ENCODE assay signal across 11 cellular contexts in genomic region chr2:12701786-12702660, GRCh38. TPM values are rescaled to one million over a fixed set of nuclear protein-coding genes. Genes with fewer than 3 reads are reported as not detected.
DNase-seq lines count a peak whose midpoint lies in the region; ATAC-seq and TF ChIP-seq lines count a peak whose summit lies in the region.
"Had no signal": no experiment of that assay in that cellular context is flagged by ENCODE, and none has a peak within 500 bp of the region (broad histone marks: within the 10 kb centered on the region; RNA-seq: fewer than 3 reads in every experiment).

No MANE protein-coding gene starts in this region.

- TF ChIP-seq CTCF in foreskin keratinocyte (conservative IDR thresholded peaks at IDR 0.05), result no peak

- H4K20me1 ChIP-seq in GM23248 (ENCODE audit: insufficient read depth), result no peaks in the 10 kb centered on the region

- ATAC-seq in foreskin keratinocyte (peak; percentile 75), HG02973 (IDR thresholded peaks at IDR 0.05; ENCODE audit: unreplicated experiment) (no peak), GM21360 (IDR thresholded peaks at IDR 0.05; ENCODE audit: unreplicated experiment) (no peak)

- H3K27me3 ChIP-seq in GM23248 (replicated peaks; ENCODE audit: insufficient read depth) (no peaks in the 10 kb centered on the region), foreskin keratinocyte (no peaks in the 10 kb centered on the region)
- H3K27me3 ChIP-seq: vagina had no signal

- peaks cover 9% of the 10 kb centered on the region for H3K9me3 Mint-ChIP-seq in activated naive CD8-positive, alpha-beta T cell treated with anti-CD3 and anti-CD28 coated beads for 36 hours

- in situ Hi-C loops in GM23248 (cut with MboI), result no loop called here

- peak overlapping the region; percentile 71 for H3K4me2 ChIP-seq in GM23248 (ENCODE audit: unreplicated experiment)

- peaks cover 29% of the 10 kb centered on the region for H3F3A ChIP-seq in GM23248 (ENCODE audit: insufficient read depth)

- no peaks in the 10 kb centered on the region for H3K9me3 ChIP-seq in GM23248 (ENCODE audit: low read depth)
- H3K9me3 ChIP-seq: neutrophil, vagina had no signal

- H3K36me3 Mint-ChIP-seq in activated naive CD8-positive, alpha-beta T cell treated with anti-CD3 and anti-CD28 coated beads for 36 hours, result peaks cover 4% of the 10 kb centered on the region

- H3K79me2 ChIP-seq in GM23248 (ENCODE audit: insufficient read depth), result no peaks in the 10 kb centered on the region

- H3K27me3 Mint-ChIP-seq in activated naive CD8-positive, alpha-beta T cell treated with anti-CD3 and anti-CD28 coated beads for 36 hours, result peaks cover 13% of the 10 kb centered on the region

- no peak overlapping the region for H3K4me3 Mint-ChIP-seq in activated naive CD8-positive, alpha-beta T cell treated with anti-CD3 and anti-CD28 coated beads for 36 hours
- H3K4me3 Mint-ChIP-seq: dendritic cell treated with granulocyte-macrophage colony-stimulating factor and Interleukin-4, amounts not matched to agents 40 ng/mL and 50 ng/mL, for 4 days had no signal

- WGBS in GM23248 (ENCODE audit: low coverage in 1 of 2, low lambda C conversion rate in 2 of 2, missing lambda C conversion rate in 2 of 2), 2 experiments, result 40 to 44% methylated on average over 9 of the region's 9 CpGs

- peak overlapping the region; percentile 41 for H3K4me3 ChIP-seq in GM23248
- H3K4me3 ChIP-seq: vagina had no signal

- H3K27ac ChIP-seq in GM23248, result peak overlapping the region; percentile 95
- peak overlapping the region; percentile 97 for H3K27ac ChIP-seq in foreskin keratinocyte
- H3K27ac ChIP-seq: neutrophil, vagina had no signal

- H3K27ac Mint-ChIP-seq in activated naive CD8-positive, alpha-beta T cell treated with anti-CD3 and anti-CD28 coated beads for 36 hours, result peak overlapping the region; percentile 2
- H3K27ac Mint-ChIP-seq: dendritic cell treated with granulocyte-macrophage colony-stimulating factor and Interleukin-4, amounts not matched to agents 40 ng/mL and 50 ng/mL, for 4 days had no signal

- peaks cover 34% of the 10 kb centered on the region for H3K4me1 Mint-ChIP-seq in activated naive CD8-positive, alpha-beta T cell treated with anti-CD3 and anti-CD28 coated beads for 36 hours

- no peaks in the 10 kb centered on the region for H3K36me3 ChIP-seq in GM23248 (ENCODE audit: low read depth)
- H3K36me3 ChIP-seq: neutrophil, vagina had no signal

- DNase-seq in AG08396 (ENCODE audit: low spot score) (peak; percentile 39), GM23248 (peak; percentile 85), foreskin keratinocyte (peak; percentile 73 to 85), NOMO-1 treated with DMSO at 0.1 percent for 48 hours (lab: John Stamatoyannopoulos, UW; ENCODE audit: unreplicated experiment) (no peak), NCI-H1048 (lab: John Stamatoyannopoulos, UW) (no peak)
- peak; percentile 26 for DNase-seq in activated naive CD8-positive, alpha-beta T cell treated with anti-CD3 and anti-CD28 coated beads for 36 hours

- no peaks in the 10 kb centered on the region for H3K9me2 ChIP-seq in GM23248 (ENCODE audit: insufficient read depth)

- peak overlapping the region; percentile 71 for H3K9ac ChIP-seq in GM23248

- H2AFZ ChIP-seq in GM23248, result no peak overlapping the region

- H3K4me1 ChIP-seq in GM23248 (ENCODE audit: insufficient read depth) (peaks cover 37% of the 10 kb centered on the region), foreskin keratinocyte (peaks cover 25% of the 10 kb centered on the region)

RNA-seq across cellular contexts. Expression of gene TRIB2, which starts 14.7 kb away (rescaled TPM):
- total RNA-seq in GM23248 (2014; rRNA removed; shearing (Covaris generic)), result 43.8 and 46.9 TPM in 2 replicates
- 31.5 and 32.1 TPM in 2 replicates for polyA plus RNA-seq in GM23248 (2016; fragmentation: Nextera tagmentation; extraction: Ambion mirVana)
- 1 to 10 TPM; 5.0 to 5.1 TPM for total RNA-seq in activated naive CD8-positive, alpha-beta T cell treated with anti-CD3 and anti-CD28 coated beads for 36 hours
- total RNA-seq in foreskin keratinocyte, result 5.0 and 5.9 TPM in 2 replicates
- 2.9 and 3.7 TPM in 2 replicates for polyA plus RNA-seq in foreskin keratinocyte

Comparison
In these comparisons a context has a peak if more than half of its experiments do, and no peak if none do; other contexts are left out.
1. DNase-seq: peak in AG08396 (single experiment), GM23248 (single experiment), activated naive CD8-positive, alpha-beta T cell treated with anti-CD3 and anti-CD28 coated beads for 36 hours (single experiment) and foreskin keratinocyte (2 of 2); none in NOMO-1 treated with DMSO at 0.1 percent for 48 hours (single experiment) and NCI-H1048 (single experiment).